ENCODE assay signal across 2 cellular contexts in genomic region chr3:144643778-144644191, GRCh38.
TF ChIP-seq lines count a peak whose summit lies in the region.

No MANE protein-coding gene starts in this region.

TF ChIP-seq in IMR-90, 13 proteins besides CTCF, POLR2A, EP300 and RAD21:
- TF ChIP-seq SMC3 (IDR thresholded peaks at IDR 0.05; ENCODE audit: low read depth, low read length), result no peak
- TF ChIP-seq MAZ (IDR thresholded peaks at IDR 0.05; ENCODE audit: borderline replicate concordance, low read depth, low read length), result no peak
TF ChIP-seq in IMR-90: peak in this region for 0.

TF ChIP-seq in H1, 55 proteins besides CTCF, POLR2A, EP300 and RAD21:
- no peak for TF ChIP-seq EZH2 (IDR thresholded peaks at IDR 0.05; ENCODE audit: low read depth, low read length, severe bottlenecking)
- no peak for TF ChIP-seq ATF3 (IDR thresholded peaks at IDR 0.05; ENCODE audit: insufficient read depth, low read depth, low read length)
- no peak for TF ChIP-seq RXRA (IDR thresholded peaks at IDR 0.05; ENCODE audit: insufficient read depth, low read depth, low read length)
- TF ChIP-seq SP4 (IDR thresholded peaks at IDR 0.05; ENCODE audit: low read length), result no peak
- TF ChIP-seq SP1 (IDR thresholded peaks at IDR 0.05; ENCODE audit: low read depth, low read length), result no peak
